ENCODE assay signal across 10 cellular contexts in the genomic region with DNA sequence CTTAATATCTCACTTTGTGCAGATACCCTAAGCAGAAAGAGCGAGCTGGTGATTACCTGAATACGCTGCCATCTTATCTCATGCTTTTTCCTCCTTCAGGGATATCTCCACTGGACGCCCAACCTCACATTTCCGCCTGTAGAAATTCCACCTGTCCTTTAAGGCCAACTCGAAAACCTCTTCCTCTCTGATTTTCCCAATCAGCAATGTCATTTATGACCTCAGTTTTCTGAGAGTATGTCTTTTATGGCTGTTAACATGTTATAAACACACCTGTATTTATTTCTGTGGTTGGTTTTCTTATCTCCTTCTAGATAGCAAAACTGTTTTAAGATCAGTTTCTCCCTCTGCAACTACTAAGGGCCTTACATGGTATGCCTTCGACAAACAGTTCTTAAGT. TPM values are rescaled to one million over a fixed set of nuclear protein-coding genes. Genes with fewer than 3 reads are reported as not detected.
DNase-seq lines count a peak whose midpoint lies in the region; ATAC-seq and TF ChIP-seq lines count a peak whose summit lies in the region.
"Had no signal": no experiment of that assay in that cellular context is flagged by ENCODE, and none has a peak within 500 bp of the region (broad histone marks: within the 10 kb centered on the region; RNA-seq: fewer than 3 reads in every experiment).

No MANE protein-coding gene starts in this region.

- H3K36me3 Mint-ChIP-seq in activated T-cell treated with anti-CD3 and anti-CD28 coated beads, Interleukin-2, amount 50 U/mL, for 24 hours (ENCODE audit: low read depth), result peaks cover 34% of the 10 kb centered on the region
- H3K36me3 Mint-ChIP-seq in activated T-helper 2 cell treated with anti-CD3 and anti-CD28 coated beads, Interferon-gamma antibody, Interleukin-2, Interleukin-4, amounts not matched to agents 10 μg/mL and 5 μg/mL and 100 μg/mL, durations not matched to agents 14 hours and 24 hours and 36 hours (ENCODE audit: low read depth), result peaks cover 23% of the 10 kb centered on the region

- DNase-seq in activated T-cell treated with anti-CD3 and anti-CD28 coated beads, Interleukin-2, amount 50 U/mL, for 24 hours, result no peak
- no peak for DNase-seq in activated T-cell treated with anti-CD3 and anti-CD28 coated beads, Interleukin-2, amount 50 U/mL, for 1 hour
- DNase-seq in activated T-helper 2 cell treated with anti-CD3 and anti-CD28 coated beads, Interferon-gamma antibody, Interleukin-2, Interleukin-4, amounts not matched to agents 10 μg/mL and 5 μg/mL and 100 μg/mL, durations not matched to agents 14 hours and 24 hours and 36 hours (ENCODE audit: low spot score), result no peak
- peak in 1 of 2 donors; percentile 62 for DNase-seq in left colon
- DNase-seq: NK-92 treated with Interleukin-12 subunit alpha and Interleukin-12 subunit beta, amount 100 ng/mL, for 24 hours; WERI-Rb-1 had no signal

- H3K27me3 ChIP-seq in stomach smooth muscle (ENCODE audit: control insufficient read depth in 1 of 2, insufficient read depth in 2 of 2, low read length in 2 of 2), result no peaks in the 10 kb centered on the region

- no peak overlapping the region for H3K4me3 ChIP-seq in stomach smooth muscle (ENCODE audit: low read length in 2 of 2)

- ATAC-seq in left colon (peak; percentile 62), GM21447 (IDR thresholded peaks at IDR 0.05; ENCODE audit: unreplicated experiment) (no peak), GM18505 (IDR thresholded peaks at IDR 0.05; ENCODE audit: unreplicated experiment) (no peak), HG02852 (IDR thresholded peaks at IDR 0.05; ENCODE audit: unreplicated experiment) (no peak)

- H3K4me1 Mint-ChIP-seq in activated T-cell treated with anti-CD3 and anti-CD28 coated beads, Interleukin-2, amount 50 U/mL, for 24 hours (ENCODE audit: low read depth), result peaks cover 79% of the 10 kb centered on the region
- peaks cover 76% of the 10 kb centered on the region for H3K4me1 Mint-ChIP-seq in activated T-helper 2 cell treated with anti-CD3 and anti-CD28 coated beads, Interferon-gamma antibody, Interleukin-2, Interleukin-4, amounts not matched to agents 10 μg/mL and 5 μg/mL and 100 μg/mL, durations not matched to agents 14 hours and 24 hours and 36 hours (ENCODE audit: low read depth)

- intact Hi-C loops in activated T-helper 2 cell treated with anti-CD3 and anti-CD28 coated beads, Interferon-gamma antibody, Interleukin-2, Interleukin-4, amounts not matched to agents 10 μg/mL and 5 μg/mL and 100 μg/mL, durations not matched to agents 14 hours and 24 hours and 36 hours (cut with micrococcal nuclease), result loop anchor here (1.0 to 2.0 kb wide), 2 partner anchors 13 to 42 kb away; no protein-coding TSS in a partner anchor
- intact Hi-C loops in left colon (cut with DNase I, micrococcal nuclease), result loop anchor here in 1 of 2 donors (2.0 kb wide), 1 partner anchor 43 kb away; no protein-coding TSS in a partner anchor

- H3K4me3 Mint-ChIP-seq in activated T-cell treated with anti-CD3 and anti-CD28 coated beads, Interleukin-2, amount 50 U/mL, for 24 hours, result peak overlapping the region; percentile 79
- H3K4me3 Mint-ChIP-seq in activated T-helper 2 cell treated with anti-CD3 and anti-CD28 coated beads, Interferon-gamma antibody, Interleukin-2, Interleukin-4, amounts not matched to agents 10 μg/mL and 5 μg/mL and 100 μg/mL, durations not matched to agents 14 hours and 24 hours and 36 hours (ENCODE audit: low read depth), result peak overlapping the region; percentile 87

- H3K9me3 ChIP-seq in stomach smooth muscle (ENCODE audit: control insufficient read depth in 2 of 2, low read length in 2 of 2), result no peaks in the 10 kb centered on the region

- no peak for TF ChIP-seq POLR2A in GM18505 (IDR thresholded peaks at IDR 0.05; ENCODE audit: borderline replicate concordance, extremely low read depth, insufficient read depth, insufficient read length)

- peaks cover 60% of the 10 kb centered on the region for H3K4me1 ChIP-seq in stomach smooth muscle (ENCODE audit: control insufficient read depth, insufficient read depth, low read length)

- H3K27me3 Mint-ChIP-seq in activated T-cell treated with anti-CD3 and anti-CD28 coated beads, Interleukin-2, amount 50 U/mL, for 24 hours, result no peaks in the 10 kb centered on the region
- no peaks in the 10 kb centered on the region for H3K27me3 Mint-ChIP-seq in activated T-helper 2 cell treated with anti-CD3 and anti-CD28 coated beads, Interferon-gamma antibody, Interleukin-2, Interleukin-4, amounts not matched to agents 10 μg/mL and 5 μg/mL and 100 μg/mL, durations not matched to agents 14 hours and 24 hours and 36 hours (ENCODE audit: low read depth)

- H3K36me3 ChIP-seq in stomach smooth muscle (ENCODE audit: control insufficient read depth in 2 of 2, insufficient read depth in 2 of 2, low read length in 2 of 2), result peaks cover 0 to 7% of the 10 kb centered on the region in 2 donors

- peak overlapping the region; percentile 94 for H3K27ac Mint-ChIP-seq in activated T-cell treated with anti-CD3 and anti-CD28 coated beads, Interleukin-2, amount 50 U/mL, for 24 hours
- H3K27ac Mint-ChIP-seq in activated T-helper 2 cell treated with anti-CD3 and anti-CD28 coated beads, Interferon-gamma antibody, Interleukin-2, Interleukin-4, amounts not matched to agents 10 μg/mL and 5 μg/mL and 100 μg/mL, durations not matched to agents 14 hours and 24 hours and 36 hours, result peak overlapping the region; percentile 71

- H3K9ac ChIP-seq in stomach smooth muscle (ENCODE audit: low read length in 2 of 2), result no peak overlapping the region

- H3K27ac ChIP-seq in stomach smooth muscle (ENCODE audit: low read length), result peak overlapping the region; percentile 98
- H3K27ac ChIP-seq: WERI-Rb-1 had no signal

- no peaks in the 10 kb centered on the region for H3K9me3 Mint-ChIP-seq in activated T-cell treated with anti-CD3 and anti-CD28 coated beads, Interleukin-2, amount 50 U/mL, for 24 hours
- H3K9me3 Mint-ChIP-seq in activated T-helper 2 cell treated with anti-CD3 and anti-CD28 coated beads, Interferon-gamma antibody, Interleukin-2, Interleukin-4, amounts not matched to agents 10 μg/mL and 5 μg/mL and 100 μg/mL, durations not matched to agents 14 hours and 24 hours and 36 hours, result no peaks in the 10 kb centered on the region

RNA-seq across cellular contexts. Expression of a gene that starts 41.1 kb away (rescaled TPM):
- total RNA-seq in activated T-helper 2 cell treated with anti-CD3 and anti-CD28 coated beads, Interferon-gamma antibody, Interleukin-2, Interleukin-4, amounts not matched to agents 10 μg/mL and 5 μg/mL and 100 μg/mL, durations not matched to agents 14 hours and 24 hours and 36 hours, result not detected in 2 replicates
- 10 to 100 TPM in 1 of 2 donors, 1 to 10 TPM in 1; 8.3 to 15.2 TPM for total RNA-seq in left colon
